Comparison of ENCODE assay signal across 8 cellular contexts in the genomic region with DNA sequence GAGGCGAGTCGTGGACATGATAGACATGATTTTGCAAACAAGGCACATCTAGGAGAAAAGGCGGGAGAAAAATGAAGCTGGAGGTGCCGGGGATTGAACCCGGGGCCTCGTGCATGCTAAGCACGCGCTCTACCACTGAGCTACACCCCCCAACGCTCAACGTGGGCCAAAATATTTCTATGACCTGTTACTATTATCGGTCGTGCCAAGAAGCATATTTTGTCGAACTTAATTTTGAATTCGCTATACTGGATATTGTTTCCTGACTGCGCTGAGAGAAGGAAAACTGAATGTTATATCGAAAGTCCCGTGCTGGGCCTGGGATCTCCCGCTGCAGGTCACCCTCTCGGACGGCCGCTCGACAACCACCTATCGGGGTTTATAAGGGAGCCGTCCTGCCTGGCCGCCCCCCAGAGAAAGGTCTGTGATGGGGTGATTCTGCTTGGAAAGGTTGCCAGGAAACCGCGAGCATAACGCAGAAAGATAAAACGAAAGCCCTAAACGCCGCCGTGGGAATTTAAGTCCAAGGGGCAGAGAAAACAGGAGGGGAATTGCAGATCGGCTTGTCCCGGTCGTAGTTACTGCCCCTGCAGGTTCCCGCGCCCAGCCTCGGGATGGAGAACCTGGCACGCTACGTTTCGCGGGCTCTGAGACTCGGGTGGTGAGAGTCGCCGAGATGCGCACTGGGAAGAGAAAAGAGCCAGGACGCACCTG.
A peak's percentile ranks its signal among the peaks of the same experiment; 100 is the strongest.
DNase-seq lines count a peak whose midpoint lies in the region; ATAC-seq and TF ChIP-seq lines count a peak whose summit lies in the region.

No MANE protein-coding gene starts in this region.

- POLR2A ChIA-PET in BJ (lab: Charles Lee), result no interaction called here

- H3K27me3 ChIP-seq in BJ (ENCODE audit: control insufficient read depth, insufficient read depth, low read length) (no peaks in the 10 kb centered on the region), brain microvascular endothelial cell (replicated peaks) (no peaks in the 10 kb centered on the region)

- H3K36me3 ChIP-seq in BJ (ENCODE audit: control insufficient read depth, insufficient read depth, low read length), result no peaks in the 10 kb centered on the region
- no peaks in the 10 kb centered on the region for H3K36me3 ChIP-seq in brain microvascular endothelial cell (replicated peaks)

- H3K27ac ChIP-seq in brain microvascular endothelial cell, result peak overlapping the region; percentile 35

- in situ Hi-C loops in brain microvascular endothelial cell (cut with HindIII; ENCODE audit: low pct_ligation_motif_present, low sequenced_read_pairs), result no loop called here

- H3K9me3 ChIP-seq in iPS-18c (ENCODE audit: control insufficient read depth, insufficient read depth, low read length), result no peaks in the 10 kb centered on the region

- CTCF ChIA-PET in BJ (lab: Yijun Ruan, JAX), result no interaction called here

- H3K4me3 ChIP-seq in BJ (ENCODE audit: low read depth, low read length), result peak overlapping the region; percentile 68
- H3K4me3 ChIP-seq in brain microvascular endothelial cell (ENCODE audit: low read depth, low read length), result peak overlapping the region; percentile 84
- peak overlapping the region; percentile 77 for H3K4me3 ChIP-seq in iPS-18c (ENCODE audit: insufficient read depth, low read depth, low read length)
- peak overlapping the region; percentile 74 for H3K4me3 ChIP-seq in skeletal muscle cell (ENCODE audit: low read depth, low read length)

- TF ChIP-seq CTCF in BJ (IDR thresholded peaks at IDR 0.05; ENCODE audit: insufficient read depth, low read depth, low read length), result peak; percentile 35; the same call in 1 of the 2 replicates
- no peak for TF ChIP-seq CTCF in brain microvascular endothelial cell (IDR thresholded peaks at IDR 0.05; ENCODE audit: low read depth, low read length, missing control alignments)

- ATAC-seq in GM21825 (IDR thresholded peaks at IDR 0.05; ENCODE audit: unreplicated experiment) (peak; percentile 39), GM21367 (IDR thresholded peaks at IDR 0.05; ENCODE audit: unreplicated experiment) (no peak)

- peak; percentile 39 for DNase-seq in BJ (ENCODE audit: low read depth)
- DNase-seq in NCI-H2081 (lab: John Stamatoyannopoulos, UW), result peak; percentile 75 to 77
- DNase-seq in UCSD-AML1 (lab: John Stamatoyannopoulos, UW; ENCODE audit: unreplicated experiment), result peak; percentile 77
- DNase-seq in brain microvascular endothelial cell, result peak; percentile 85
- DNase-seq in skeletal muscle cell (ENCODE audit: low read depth), result peak; percentile 25

Comparison
In these comparisons a context has a peak if more than half of its experiments do, and no peak if none do; other contexts are left out.
1. DNase-seq: peak in every context shown above with its lines; median percentile 85 in brain microvascular endothelial cell; 77 in UCSD-AML1; 76 in NCI-H2081; 39 in BJ; 25 in skeletal muscle cell.